8 cellular contexts compared by ENCODE assay signal in the genomic region with DNA sequence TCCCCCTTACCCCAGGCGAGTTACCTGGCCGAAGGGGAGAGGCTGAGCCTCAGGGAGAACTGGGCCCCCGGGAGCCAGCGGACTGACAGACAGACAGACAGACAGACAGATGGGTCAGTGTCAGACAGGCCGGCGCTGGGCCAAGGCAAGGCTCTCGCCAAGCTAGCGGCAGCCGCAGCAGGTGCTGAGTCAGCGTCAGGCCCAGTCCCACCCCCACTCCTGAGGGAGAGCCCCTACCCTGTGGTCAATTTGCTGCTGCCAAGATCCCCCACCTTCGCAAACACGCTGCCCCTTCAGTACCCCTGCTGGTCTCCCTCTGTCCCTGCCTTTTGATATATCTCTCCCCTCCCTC. TPM values are rescaled to one million over a fixed set of nuclear protein-coding genes. Genes with fewer than 3 reads are reported as not detected.
DNase-seq lines count a peak whose midpoint lies in the region; ATAC-seq and TF ChIP-seq lines count a peak whose summit lies in the region.

No MANE protein-coding gene starts in this region.

- POLR2A ChIA-PET in WTC11 (lab: Charles Lee): interaction anchor here (0.6 to 2.4 kb wide), 6 partner anchors 21 to 159 kb away, joined by 3 to 15 read pairs (median 5); a partner anchor contains a TSS

- peaks cover 38% of the 10 kb centered on the region for H3K36me3 Mint-ChIP-seq in activated CD4-positive, alpha-beta T cell treated with anti-CD3 and anti-CD28 coated beads, Interleukin-2, amount 10 ng/mL, durations not matched to agents 24 days and 14 days (ENCODE audit: low read depth)
- H3K36me3 Mint-ChIP-seq in WTC11: no peaks in the 10 kb centered on the region; the same call in 1 of the 2 replicates

- no peaks in the 10 kb centered on the region for H3K4me1 ChIP-seq in right cardiac atrium (ENCODE audit: control insufficient read depth, insufficient read depth, low read length)

- peaks cover 46% of the 10 kb centered on the region for H3K4me1 Mint-ChIP-seq in activated CD4-positive, alpha-beta T cell treated with anti-CD3 and anti-CD28 coated beads, Interleukin-2, amount 10 ng/mL, durations not matched to agents 24 days and 14 days
- peaks cover 38% of the 10 kb centered on the region for H3K4me1 Mint-ChIP-seq in WTC11

- peak; percentile 68 for DNase-seq in activated CD4-positive, alpha-beta T cell treated with anti-CD3 and anti-CD28 coated beads, Interleukin-2, amount 10 ng/mL, durations not matched to agents 24 days and 14 days
- DNase-seq in activated CD4-positive, alpha-beta T cell treated with anti-CD3 and anti-CD28 coated beads, Interleukin-2, amount 50 U/mL, for 4 hours: no peak
- DNase-seq in WTC11 (ENCODE audit: low spot score): peak; percentile 64
- peak; percentile 68 to 88 (median 84) for DNase-seq in right cardiac atrium
- peak in 29 of 49 donors; percentile 4 to 69 (median 37) for DNase-seq in substantia nigra (lab: John Stamatoyannopoulos, UW)
- no peak for DNase-seq in superior temporal gyrus (ENCODE audit: extremely low spot score)
- DNase-seq in NCI-H774 (lab: John Stamatoyannopoulos, UW): no peak

- H3K4me3 ChIP-seq in right cardiac atrium (ENCODE audit: low read length): peak overlapping the region; percentile 51

- no peak; the same call in 1 of the 2 replicates for ATAC-seq in WTC11
- peak; percentile 1 to 4 for ATAC-seq in right cardiac atrium
- ATAC-seq in esophagus mucosa: no peak

- CTCF ChIA-PET in WTC11 (lab: Charles Lee): interaction anchor here (0.6 to 3.8 kb wide), 17 partner anchors 21 to 679 kb away, joined by 3 to 21 read pairs (median 5); a partner anchor contains a TSS

- H3K4me3 Mint-ChIP-seq in activated CD4-positive, alpha-beta T cell treated with anti-CD3 and anti-CD28 coated beads, Interleukin-2, amount 10 ng/mL, durations not matched to agents 24 days and 14 days: peak overlapping the region; percentile 90
- H3K4me3 Mint-ChIP-seq in WTC11: peak overlapping the region; percentile 97

- no peaks in the 10 kb centered on the region for H3K9me3 ChIP-seq in right cardiac atrium (ENCODE audit: control insufficient read depth, low read length)

- H3K27me3 Mint-ChIP-seq in activated CD4-positive, alpha-beta T cell treated with anti-CD3 and anti-CD28 coated beads, Interleukin-2, amount 10 ng/mL, durations not matched to agents 24 days and 14 days: peaks cover 23% of the 10 kb centered on the region
- peaks cover 34% of the 10 kb centered on the region for H3K27me3 Mint-ChIP-seq in WTC11 (ENCODE audit: low read depth)

- no peaks in the 10 kb centered on the region for H3K9me3 Mint-ChIP-seq in activated CD4-positive, alpha-beta T cell treated with anti-CD3 and anti-CD28 coated beads, Interleukin-2, amount 10 ng/mL, durations not matched to agents 24 days and 14 days
- no peaks in the 10 kb centered on the region for H3K9me3 Mint-ChIP-seq in WTC11

- no peaks in the 10 kb centered on the region for H3K27me3 ChIP-seq in right cardiac atrium (ENCODE audit: control insufficient read depth, insufficient read depth)

- no peak overlapping the region for H3K27ac Mint-ChIP-seq in activated CD4-positive, alpha-beta T cell treated with anti-CD3 and anti-CD28 coated beads, Interleukin-2, amount 10 ng/mL, durations not matched to agents 24 days and 14 days
- H3K27ac Mint-ChIP-seq in WTC11: peak overlapping the region; percentile 98

- WGBS in right cardiac atrium: 8% methylated on average over 12 of the region's 12 CpGs

- no peak for TF ChIP-seq CTCF in WTC11 (IDR thresholded peaks at IDR 0.05)

- H3K27ac ChIP-seq in right cardiac atrium (ENCODE audit: low read length) (peak overlapping the region; percentile 65), substantia nigra (ENCODE audit: low read depth, low read length, poor library complexity, severe bottlenecking) (no peak overlapping the region)

- intact Hi-C loops in activated CD4-positive, alpha-beta T cell treated with anti-CD3 and anti-CD28 coated beads, Interleukin-2, amount 10 ng/mL, durations not matched to agents 24 days and 14 days (cut with micrococcal nuclease): no loop called here
- intact Hi-C loops in right cardiac atrium (cut with DNase I): no loop called here

TF ChIP-seq in WTC11, 78 proteins besides CTCF, POLR2A, EP300 and RAD21:
- TF ChIP-seq ETV6 (CRISPR knock-in tag; IDR thresholded peaks at IDR 0.05): no peak
- TF ChIP-seq, protein P1, sequence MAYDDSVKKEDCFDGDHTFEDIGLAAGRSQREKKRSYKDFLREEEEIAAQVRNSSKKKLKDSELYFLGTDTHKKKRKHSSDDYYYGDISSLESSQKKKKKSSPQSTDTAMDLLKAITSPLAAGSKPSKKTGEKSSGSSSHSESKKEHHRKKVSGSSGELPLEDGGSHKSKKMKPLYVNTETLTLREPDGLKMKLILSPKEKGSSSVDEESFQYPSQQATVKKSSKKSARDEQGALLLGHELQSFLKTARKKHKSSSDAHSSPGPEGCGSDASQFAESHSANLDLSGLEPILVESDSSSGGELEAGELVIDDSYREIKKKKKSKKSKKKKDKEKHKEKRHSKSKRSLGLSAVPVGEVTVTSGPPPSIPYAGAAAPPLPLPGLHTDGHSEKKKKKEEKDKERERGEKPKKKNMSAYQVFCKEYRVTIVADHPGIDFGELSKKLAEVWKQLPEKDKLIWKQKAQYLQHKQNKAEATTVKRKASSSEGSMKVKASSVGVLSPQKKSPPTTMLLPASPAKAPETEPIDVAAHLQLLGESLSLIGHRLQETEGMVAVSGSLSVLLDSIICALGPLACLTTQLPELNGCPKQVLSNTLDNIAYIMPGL (CRISPR knock-in tag; IDR thresholded peaks at IDR 0.05): no peak
- TF ChIP-seq, protein P2, sequence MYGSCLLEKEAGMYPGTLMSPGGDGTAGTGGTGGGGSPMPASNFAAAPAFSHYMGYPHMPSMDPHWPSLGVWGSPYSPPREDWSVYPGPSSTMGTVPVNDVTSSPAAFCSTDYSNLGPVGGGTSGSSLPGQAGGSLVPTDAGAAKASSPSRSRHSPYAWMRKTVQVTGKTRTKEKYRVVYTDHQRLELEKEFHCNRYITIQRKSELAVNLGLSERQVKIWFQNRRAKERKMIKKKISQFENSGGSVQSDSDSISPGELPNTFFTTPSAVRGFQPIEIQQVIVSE (CRISPR knock-in tag; IDR thresholded peaks at IDR 0.05; ENCODE audit: borderline replicate concordance): no peak
- TF ChIP-seq, protein P3, sequence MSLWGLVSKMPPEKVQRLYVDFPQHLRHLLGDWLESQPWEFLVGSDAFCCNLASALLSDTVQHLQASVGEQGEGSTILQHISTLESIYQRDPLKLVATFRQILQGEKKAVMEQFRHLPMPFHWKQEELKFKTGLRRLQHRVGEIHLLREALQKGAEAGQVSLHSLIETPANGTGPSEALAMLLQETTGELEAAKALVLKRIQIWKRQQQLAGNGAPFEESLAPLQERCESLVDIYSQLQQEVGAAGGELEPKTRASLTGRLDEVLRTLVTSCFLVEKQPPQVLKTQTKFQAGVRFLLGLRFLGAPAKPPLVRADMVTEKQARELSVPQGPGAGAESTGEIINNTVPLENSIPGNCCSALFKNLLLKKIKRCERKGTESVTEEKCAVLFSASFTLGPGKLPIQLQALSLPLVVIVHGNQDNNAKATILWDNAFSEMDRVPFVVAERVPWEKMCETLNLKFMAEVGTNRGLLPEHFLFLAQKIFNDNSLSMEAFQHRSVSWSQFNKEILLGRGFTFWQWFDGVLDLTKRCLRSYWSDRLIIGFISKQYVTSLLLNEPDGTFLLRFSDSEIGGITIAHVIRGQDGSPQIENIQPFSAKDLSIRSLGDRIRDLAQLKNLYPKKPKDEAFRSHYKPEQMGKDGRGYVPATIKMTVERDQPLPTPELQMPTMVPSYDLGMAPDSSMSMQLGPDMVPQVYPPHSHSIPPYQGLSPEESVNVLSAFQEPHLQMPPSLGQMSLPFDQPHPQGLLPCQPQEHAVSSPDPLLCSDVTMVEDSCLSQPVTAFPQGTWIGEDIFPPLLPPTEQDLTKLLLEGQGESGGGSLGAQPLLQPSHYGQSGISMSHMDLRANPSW (CRISPR knock-in tag; conservative IDR thresholded peaks at IDR 0.05; ENCODE audit: low read depth): no peak
- TF ChIP-seq ZNF416 (CRISPR knock-in tag; IDR thresholded peaks at IDR 0.05): 0 out of 2 replicates have a peak, but pooled peaks have one; percentile 43

RNA-seq across cellular contexts. Expression of a gene that starts 1.5 kb away (rescaled TPM):
- 9.4 and 9.5 TPM in 2 replicates for total RNA-seq in activated CD4-positive, alpha-beta T cell treated with anti-CD3 and anti-CD28 coated beads, Interleukin-2, amount 10 ng/mL, durations not matched to agents 24 days and 14 days
- total RNA-seq in WTC11 (2021) (19.8 to 29.1 TPM (median 28.0 TPM) in 3 replicates), right cardiac atrium (10 to 100 TPM; 13.9 to 34.8 (median 23.9) TPM), esophagus mucosa (8.6 TPM)
- 31.7 TPM for polyA plus RNA-seq in right cardiac atrium

RNA-seq across cellular contexts. Expression of a gene that starts 4.1 kb away (rescaled TPM):
- 6.1 and 7.2 TPM in 2 replicates for total RNA-seq in activated CD4-positive, alpha-beta T cell treated with anti-CD3 and anti-CD28 coated beads, Interleukin-2, amount 10 ng/mL, durations not matched to agents 24 days and 14 days
- 16.0 to 21.5 TPM (median 20.8 TPM) in 3 replicates for total RNA-seq in WTC11 (2021)
- total RNA-seq in right cardiac atrium: 10 to 100 TPM; 11.4 to 15.6 (median 13.1) TPM
- polyA plus RNA-seq in right cardiac atrium: 16.1 TPM
- total RNA-seq in esophagus mucosa: 4.9 TPM

RNA-seq across cellular contexts. Expression of a gene that starts 5.6 kb away (rescaled TPM):
- 12.8 and 12.9 TPM in 2 replicates for total RNA-seq in activated CD4-positive, alpha-beta T cell treated with anti-CD3 and anti-CD28 coated beads, Interleukin-2, amount 10 ng/mL, durations not matched to agents 24 days and 14 days
- total RNA-seq in WTC11 (2021) (13.5 to 15.3 TPM (median 13.9 TPM) in 3 replicates), right cardiac atrium (1 to 10 TPM; 2.2 to 2.5 (median 2.3) TPM), esophagus mucosa (8.2 TPM)
- polyA plus RNA-seq in right cardiac atrium: 2.1 TPM

RNA-seq across cellular contexts. Expression of a gene that starts 12.1 kb away (rescaled TPM):
- total RNA-seq in activated CD4-positive, alpha-beta T cell treated with anti-CD3 and anti-CD28 coated beads, Interleukin-2, amount 10 ng/mL, durations not matched to agents 24 days and 14 days: not detected in 2 replicates
- not detected in 3 replicates for total RNA-seq in WTC11 (2021)
- total RNA-seq in right cardiac atrium: not detected
- not detected for polyA plus RNA-seq in right cardiac atrium
- not detected for total RNA-seq in esophagus mucosa

RNA-seq across cellular contexts. Expression of a gene that starts 15.4 kb away (rescaled TPM):
- not detected in 2 replicates for total RNA-seq in activated CD4-positive, alpha-beta T cell treated with anti-CD3 and anti-CD28 coated beads, Interleukin-2, amount 10 ng/mL, durations not matched to agents 24 days and 14 days
- total RNA-seq in WTC11 (2021): 0.13 TPM in 1 of 3 replicates, not detected in the others
- not detected for total RNA-seq in right cardiac atrium
- not detected for polyA plus RNA-seq in right cardiac atrium
- not detected for total RNA-seq in esophagus mucosa

Comparison
In these comparisons a context has a peak if more than half of its experiments do, and no peak if none do; other contexts are left out.
1. DNase-seq: peak in activated CD4-positive, alpha-beta T cell treated with anti-CD3 and anti-CD28 coated beads, Interleukin-2, amount 10 ng/mL, durations not matched to agents 24 days and 14 days (single experiment), WTC11 (single experiment), right cardiac atrium (3 of 3) and substantia nigra (29 of 49); none in activated CD4-positive, alpha-beta T cell treated with anti-CD3 and anti-CD28 coated beads, Interleukin-2, amount 50 U/mL, for 4 hours (0 of 2), superior temporal gyrus (single experiment) and NCI-H774 (single experiment).
2. ATAC-seq: peak in right cardiac atrium (2 of 2); none in WTC11 (single experiment) and esophagus mucosa (single experiment).